ENCODE assay signal across 8 cellular contexts in the genomic region with DNA sequence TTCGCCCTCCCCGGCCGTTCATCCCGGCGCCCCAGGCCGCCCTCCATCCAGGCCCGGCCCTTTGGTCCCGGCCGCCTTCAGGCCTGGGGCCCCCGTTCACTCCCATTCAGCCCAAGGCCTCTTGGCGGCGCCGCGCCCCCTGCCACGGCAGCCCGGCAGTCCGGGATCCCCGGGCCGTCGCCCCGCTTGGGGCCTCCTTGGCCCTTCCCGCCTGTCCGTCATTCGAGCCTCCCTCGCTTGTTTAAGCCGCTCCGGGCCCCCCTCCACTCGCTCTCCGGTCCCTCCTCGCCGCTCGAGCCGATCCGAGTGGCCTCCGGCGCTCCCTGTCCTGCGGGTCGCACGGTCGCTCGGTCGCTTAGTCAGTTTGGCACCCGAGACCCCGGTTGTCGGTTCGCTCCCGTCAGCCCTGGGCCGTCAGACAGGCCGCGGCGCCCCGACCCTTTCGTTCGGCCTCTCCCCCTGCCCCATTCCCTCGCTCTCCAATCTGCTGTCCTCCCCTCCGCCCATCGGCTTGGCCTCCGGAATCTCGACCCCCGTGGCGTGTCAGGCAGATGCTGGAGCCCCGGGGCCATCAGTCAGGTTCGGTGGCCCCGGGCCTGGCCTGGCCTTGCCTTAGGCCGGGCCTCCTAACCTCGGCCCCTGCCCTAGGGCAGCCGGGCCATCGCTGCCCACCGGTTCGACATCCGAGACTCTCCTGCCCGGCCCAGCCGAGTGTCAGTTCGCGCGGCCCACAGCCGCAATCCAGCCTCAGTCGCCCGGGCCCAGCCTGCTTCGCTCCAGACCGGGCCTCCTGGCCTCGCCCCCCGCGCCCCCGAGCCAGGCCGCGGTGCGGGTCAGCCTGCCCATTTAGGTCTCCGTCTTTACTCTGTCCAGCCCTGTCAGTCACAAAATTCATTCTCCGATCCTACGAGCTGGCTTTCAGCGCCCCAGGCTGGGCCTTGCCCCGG. TPM values are rescaled to one million over a fixed set of nuclear protein-coding genes. Genes with fewer than 3 reads are reported as not detected.
DNase-seq lines count a peak whose midpoint lies in the region; FAIRE-seq and TF ChIP-seq lines count a peak whose summit lies in the region.

No MANE protein-coding gene starts in this region.

- WGBS in iPS DF 6.9 (ENCODE audit: insufficient coverage, insufficient read length): no CpG with 5 or more reads among the region's 93 CpGs
- WGBS in sigmoid colon, 2 donors: 0 to 1% methylated on average over 93 of the region's 93 CpGs

- H3K4me1 ChIP-seq in iPS DF 6.9 (ENCODE audit: control insufficient read depth, insufficient read depth, low read length) (peaks cover 3% of the 10 kb centered on the region; the same call in 1 of the 2 replicates), sigmoid colon (peaks cover 0 to 69% (median 56%) of the 10 kb centered on the region in 4 donors)

- H3K9me3 ChIP-seq in iPS DF 6.9 (ENCODE audit: control insufficient read depth, insufficient read depth, low read length) (no peaks in the 10 kb centered on the region), sigmoid colon (no peaks in the 10 kb centered on the region)

- TF ChIP-seq CTCF in C4-2B (conservative IDR thresholded peaks at IDR 0.05) (no peak; the same call in 1 of the 2 replicates), astrocyte of the spinal cord (IDR thresholded peaks at IDR 0.05; ENCODE audit: low read depth, low read length) (peak; percentile 20), sigmoid colon (IDR thresholded peaks at IDR 0.05) (no peak)

- in situ Hi-C loops in astrocyte of the spinal cord (cut with HindIII; ENCODE audit: low sequenced_read_pairs): no loop called here

- no peak for TF ChIP-seq POLR2A in sigmoid colon (IDR thresholded peaks at IDR 0.05)

- intact Hi-C loops in sigmoid colon (cut with DNase I): loop anchor here (1.0 kb wide), 2 partner anchors 38 to 55 kb away; a partner anchor contains a TSS

- TF ChIP-seq EP300 in sigmoid colon (IDR thresholded peaks at IDR 0.05): no peak

- H3K36me3 ChIP-seq in iPS DF 6.9 (ENCODE audit: control insufficient read depth, insufficient read depth, low read length) (0 out of 2 replicates have a peak, but pooled peaks cover under 1% of the 10 kb centered on the region), sigmoid colon (peaks cover 7 to 8% (median 8%) of the 10 kb centered on the region in 4 donors)

- H3K27me3 ChIP-seq in iPS DF 6.9 (ENCODE audit: control insufficient read depth, insufficient read depth, low read length) (no peaks in the 10 kb centered on the region), sigmoid colon (no peaks in the 10 kb centered on the region)

- no peak for FAIRE-seq in RCC 7860 (lab: Jason Lieb, UNC)

- H3K27ac ChIP-seq in C4-2B: peak overlapping the region; percentile 98
- H3K27ac ChIP-seq in iPS DF 6.9 (ENCODE audit: low read length): no peak overlapping the region
- H3K27ac ChIP-seq in sigmoid colon: peak overlapping the region; percentile 92 to 99 (median 98)

- DNase-seq in GM19238 (ENCODE audit: insufficient read length, low spot score): peak; percentile 70
- DNase-seq in HK-2 (ENCODE audit: unreplicated experiment): peak; percentile 67
- DNase-seq in T-helper 2 cell: peak; percentile 26 to 71 (median 34)
- DNase-seq in astrocyte of the spinal cord (ENCODE audit: low read depth, low spot score): peak; percentile 39
- DNase-seq in iPS DF 6.9 (ENCODE audit: low read depth, low spot score): no peak
- DNase-seq in sigmoid colon: peak; percentile 74
- DNase-seq in RCC 7860 (ENCODE audit: low spot score): no peak

- H3K4me3 ChIP-seq in astrocyte of the spinal cord (ENCODE audit: low read depth, low read length) (peak overlapping the region; percentile 87), iPS DF 6.9 (ENCODE audit: low read length) (peak overlapping the region; percentile 78), sigmoid colon (peak overlapping the region; percentile 64 to 98 (median 83))

RNA-seq across cellular contexts. Expression of a gene that starts 1.1 kb away (rescaled TPM):
- total RNA-seq in sigmoid colon: 10 to 100 TPM; 55.1 to 65.2 (median 64.3) TPM
- polyA plus RNA-seq in sigmoid colon: 10 to 100 TPM; 21.0 to 36.0 (median 28.0) TPM

RNA-seq across cellular contexts. Expression of a gene that starts 1.1 kb away (rescaled TPM):
- total RNA-seq in sigmoid colon: 100 to 1,000 TPM; 414 to 610 (median 491) TPM
- 1,000 to 10,000 TPM in 2 of 3 donors, 100 to 1,000 TPM in 1; 786 to 1,339 (median 1,078) TPM for polyA plus RNA-seq in sigmoid colon

RNA-seq across cellular contexts. Expression of a gene that starts 38.2 kb away (rescaled TPM):
- 10 to 100 TPM; 11.4 to 18.6 (median 15.0) TPM for total RNA-seq in sigmoid colon
- polyA plus RNA-seq in sigmoid colon: 10 to 100 TPM in 2 of 3 donors, 1 to 10 TPM in 1; 7.2 to 14.3 (median 10.6) TPM

RNA-seq across cellular contexts. Expression of a gene that starts 54.8 kb away (rescaled TPM):
- not detected for total RNA-seq in sigmoid colon
- polyA plus RNA-seq in sigmoid colon: 10 to 100 TPM in 1 of 3 donors, 1 to 10 TPM in 1, not detected in 1; 1.4 to 11.2 TPM

Comparison
In these comparisons a context has a peak if more than half of its experiments do, and no peak if none do; other contexts are left out.
1. DNase-seq: peak in GM19238 (single experiment), HK-2 (single experiment), T-helper 2 cell (5 of 5), astrocyte of the spinal cord (single experiment) and sigmoid colon (single experiment); none in iPS DF 6.9 (single experiment) and RCC 7860 (single experiment).
2. Peak in every context shown above with its lines, with median percentiles within 50 percentile points of each other: H3K4me3 ChIP-seq.